ENCODE assay signal across 8 cellular contexts in genomic region chr6:35240838-35241801, GRCh38. TPM values are rescaled to one million over a fixed set of nuclear protein-coding genes. Genes with fewer than 3 reads are reported as not detected.
DNase-seq lines count a peak whose midpoint lies in the region; ATAC-seq, FAIRE-seq and TF ChIP-seq lines count a peak whose summit lies in the region.

No MANE protein-coding gene starts in this region.

- peaks cover 42% of the 10 kb centered on the region for H3K4me1 ChIP-seq in HUES48 (ENCODE audit: control insufficient read depth, insufficient read depth, low read length)
- peaks cover 17 to 50% of the 10 kb centered on the region in 2 donors for H3K4me1 ChIP-seq in thoracic aorta (ENCODE audit: control insufficient read depth in 1 of 2, low read depth in 2 of 2)

- TF ChIP-seq CTCF in foreskin fibroblast (IDR thresholded peaks at IDR 0.05; ENCODE audit: low read depth, low read length) (peak; percentile 97), thoracic aorta (IDR thresholded peaks at IDR 0.05) (peak; percentile 94)

- no peak overlapping the region for H3K4me3 ChIP-seq in HUES48 (ENCODE audit: low read depth, low read length)
- H3K4me3 ChIP-seq in foreskin fibroblast (ENCODE audit: low read depth in 1 of 2, low read length in 2 of 2), result no peak overlapping the region
- no peak overlapping the region for H3K4me3 ChIP-seq in thoracic aorta

- H3K9ac ChIP-seq in HUES48 (ENCODE audit: low read depth, low read length), result no peak overlapping the region

- ATAC-seq in thoracic aorta (ENCODE audit: insufficient number of reproducible peaks, low FRiP score, low read depth) (no peak), GM21526 (IDR thresholded peaks at IDR 0.05; ENCODE audit: low FRiP score, unreplicated experiment) (no peak)

- H3K9me3 ChIP-seq in HUES48 (ENCODE audit: control insufficient read depth, insufficient read depth, low read length), result no peaks in the 10 kb centered on the region
- no peaks in the 10 kb centered on the region for H3K9me3 ChIP-seq in thoracic aorta

- H3K27me3 ChIP-seq in HUES48 (ENCODE audit: control insufficient read depth, insufficient read depth, low read length) (peaks cover 29% of the 10 kb centered on the region), thoracic aorta (replicated peaks; ENCODE audit: insufficient read depth) (no peaks in the 10 kb centered on the region)

- peak; percentile 74 for DNase-seq in Daoy (ENCODE audit: low read depth)
- peak; percentile 9 for DNase-seq in RCC 7860 (ENCODE audit: low spot score)
- peak; percentile 59 to 64 for DNase-seq in activated T-helper 1 cell treated with anti-CD3 and anti-CD28 coated beads, Interleukin-2, amount 50 U/mL, for 16 hours (ENCODE audit: low read depth in 1 of 2, low spot score in 1 of 2)
- DNase-seq in foreskin fibroblast, result peak; percentile 44 to 80
- DNase-seq in occipital lobe (lab: John Stamatoyannopoulos, UW), result peak; percentile 22
- DNase-seq in thoracic aorta (ENCODE audit: low spot score), result peak; percentile 37

- H3K27ac ChIP-seq in HUES48 (ENCODE audit: low read depth, low read length), result peak overlapping the region; percentile 21
- peak overlapping the region; percentile 84 to 86 for H3K27ac ChIP-seq in thoracic aorta

- H3K36me3 ChIP-seq in HUES48 (ENCODE audit: control insufficient read depth, insufficient read depth, low read length) (peaks cover 17% of the 10 kb centered on the region; the same call in 1 of the 2 replicates), thoracic aorta (peaks cover 47% of the 10 kb centered on the region)

- no peak for FAIRE-seq in RCC 7860 (lab: Jason Lieb, UNC)

RNA-seq across cellular contexts. Expression of gene ZNF76, which starts 18.4 kb away (rescaled TPM):
- 9.1 and 12.5 TPM in 2 replicates for total RNA-seq in Daoy (2014; rRNA removed; shearing (Covaris generic))
- 11.1 TPM for total RNA-seq in occipital lobe
- 10 to 100 TPM; 46.8 to 47.0 TPM for total RNA-seq in thoracic aorta

RNA-seq across cellular contexts. Expression of gene SCUBE3, which starts 27.4 kb away (rescaled TPM):
- 1.1 and 2.0 TPM in 2 replicates for total RNA-seq in Daoy (2014; rRNA removed; shearing (Covaris generic))
- 1.7 TPM for total RNA-seq in occipital lobe
- total RNA-seq in thoracic aorta, result 100 to 1,000 TPM in 1 of 2 donors, 10 to 100 TPM in 1; 75.6 to 101 TPM

RNA-seq across cellular contexts. Expression of gene DEF6, which starts 56.5 kb away (rescaled TPM):
- 20.0 and 23.6 TPM in 2 replicates for total RNA-seq in Daoy (2014; rRNA removed; shearing (Covaris generic))
- total RNA-seq in occipital lobe (0.47 TPM), thoracic aorta (1 to 10 TPM; 7.6 to 9.1 TPM)

Comparison
In these comparisons a context has a peak if more than half of its experiments do, and no peak if none do; other contexts are left out.
1. DNase-seq: peak in every context shown above with its lines; median percentile 74 in Daoy; 62 in foreskin fibroblast; 62 in activated T-helper 1 cell treated with anti-CD3 and anti-CD28 coated beads, Interleukin-2, amount 50 U/mL, for 16 hours; 37 in thoracic aorta; 22 in occipital lobe; 9 in RCC 7860.
2. RNA of gene SCUBE3, which starts 27.4 kb away (total RNA-seq): 75.6 to 101 TPM in thoracic aorta; 1.1 to 2.0 TPM in Daoy and 1.7 TPM in occipital lobe (single experiment); every median in the first group is over 10 times any median in the second.